22 cellular contexts compared by ENCODE assay signal in the genomic region with DNA sequence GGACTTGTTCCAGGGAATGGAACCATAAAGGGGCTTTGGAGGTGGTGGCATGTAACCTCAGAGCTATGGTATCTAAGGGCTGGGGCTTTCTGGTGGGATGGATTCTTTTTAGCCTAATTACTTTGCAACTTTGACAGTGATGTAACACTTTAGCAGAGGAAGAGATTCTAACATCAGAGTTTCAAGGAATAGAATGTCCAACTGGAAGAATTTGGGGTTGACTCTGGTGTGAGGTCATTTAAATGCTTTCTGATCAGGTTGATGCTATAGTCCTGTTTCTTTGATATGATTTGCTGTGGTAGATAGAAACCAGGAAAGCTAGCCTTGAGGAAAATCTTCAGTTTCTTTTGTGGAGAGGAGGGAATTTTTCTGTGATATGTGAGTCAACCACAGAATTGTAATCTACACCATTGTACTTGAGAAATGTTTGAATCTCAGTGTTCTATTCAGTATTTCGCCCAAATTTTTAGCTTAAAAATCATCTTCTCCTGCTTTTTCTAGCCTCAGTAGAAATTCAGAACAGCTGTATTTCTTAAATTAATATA. TPM values are rescaled to one million over a fixed set of nuclear protein-coding genes. Genes with fewer than 3 reads are reported as not detected.
DNase-seq lines count a peak whose midpoint lies in the region; ATAC-seq and TF ChIP-seq lines count a peak whose summit lies in the region.
"Had no signal": no experiment of that assay in that cellular context is flagged by ENCODE, and none has a peak within 500 bp of the region (broad histone marks: within the 10 kb centered on the region; RNA-seq: fewer than 3 reads in every experiment).

No MANE protein-coding gene starts in this region.

- peaks cover 19 to 27% of the 10 kb centered on the region in 2 experiments for H3K79me1 ChIP-seq in IMR-90 (ENCODE audit: low read depth in 1 of 2, low read length in 2 of 2)

- no peak overlapping the region for H2AK9ac ChIP-seq in IMR-90 (replicated peaks; ENCODE audit: low read depth, low read length, poor library complexity)

- H3K4ac ChIP-seq in IMR-90 (ENCODE audit: low read depth, low read length), result no peak overlapping the region

- no peak overlapping the region for H3K56ac ChIP-seq in IMR-90 (ENCODE audit: extremely low read depth, insufficient read depth, low read length)

- no TSS peak for BruUV-seq in IMR-90 (replicated peaks; lab: Mats Ljungman, UMichigan)

- ATAC-seq in IMR-90 (ENCODE audit: low read depth), result peak; percentile 11; the same call in 1 of the 2 replicates
- ATAC-seq in activated T-helper 17 cell treated with anti-CD3 and anti-CD28 coated beads, Interleukin-2, amount 50 U/mL, for 72 hours (replicated peaks), result no peak
- ATAC-seq: activated CD8-positive, alpha-beta T cell treated with anti-CD3 and anti-CD28 coated beads for 36 hours; activated T-cell treated with anti-CD3 and anti-CD28 coated beads, Interleukin-2, amount 50 U/mL, for 4 hours; K562; left ventricle myocardium superior; right cardiac atrium; stimulated activated effector memory CD8-positive, alpha-beta T cell treated with anti-CD3 and anti-CD28 coated beads, Interleukin-12 subunit alpha, Interleukin-12 subunit beta, amount 100 ng/mL, for 72 hours had no signal

- in situ Hi-C loops in IMR-90 (cut with MboI; ENCODE audit: low sequenced_read_pairs), result no loop called here

- H3K9me3 ChIP-seq in IMR-90 (ENCODE audit: control insufficient read depth, insufficient read depth, low read length) (no peaks in the 10 kb centered on the region), Peyer's patch (no peaks in the 10 kb centered on the region)
- H3K9me3 ChIP-seq: tibial artery had no signal

- H3K9ac ChIP-seq in IMR-90 (ENCODE audit: low read depth, low read length), result no peak overlapping the region

- H3K36me3 ChIP-seq in IMR-90 (ENCODE audit: control insufficient read depth, insufficient read depth, low read length), result peaks cover 2% of the 10 kb centered on the region; the same call in 1 of the 2 replicates
- H3K36me3 ChIP-seq in Peyer's patch, result peaks cover 0 to 14% (median 0%) of the 10 kb centered on the region in 3 donors

- CTCF ChIA-PET in IMR-90 (lab: Yijun Ruan, JAX), result interaction anchor here (1.1 kb wide), 1 partner anchor 10 kb away, joined by 4 read pairs; no protein-coding TSS in a partner anchor

- POLR2A ChIA-PET in IMR-90 (lab: Charles Lee; ENCODE audit: unreplicated experiment), result no interaction called here

- no peak for TF ChIP-seq RAD21 in IMR-90 (IDR thresholded peaks at IDR 0.05; ENCODE audit: low read length)

- no peaks in the 10 kb centered on the region for H3K27me3 Mint-ChIP-seq in activated T-helper 17 cell treated with anti-CD3 and anti-CD28 coated beads, Interleukin-2, amount 50 U/mL, for 72 hours
- H3K27me3 Mint-ChIP-seq: activated B cell treated with CpG ODN at 0.5 μM for 24 hours; activated CD8-positive, alpha-beta T cell treated with anti-CD3 and anti-CD28 coated beads for 36 hours; activated naive CD8-positive, alpha-beta T cell treated with anti-CD3 and anti-CD28 coated beads, Interleukin-2, amount 10 ng/mL, durations not matched to agents 7 days and 5 days; CD4-positive, CD25-positive, alpha-beta regulatory T cell had no signal

- H3K23ac ChIP-seq in IMR-90 (ENCODE audit: low read depth, low read length), result no peak overlapping the region

- no peaks in the 10 kb centered on the region for H3K9me3 Mint-ChIP-seq in activated T-helper 17 cell treated with anti-CD3 and anti-CD28 coated beads, Interleukin-2, amount 50 U/mL, for 72 hours
- H3K9me3 Mint-ChIP-seq: activated B cell treated with CpG ODN at 0.5 μM for 24 hours; activated CD8-positive, alpha-beta T cell treated with anti-CD3 and anti-CD28 coated beads for 36 hours; activated naive CD8-positive, alpha-beta T cell treated with anti-CD3 and anti-CD28 coated beads, Interleukin-2, amount 10 ng/mL, durations not matched to agents 7 days and 5 days; activated T-cell treated with anti-CD3 and anti-CD28 coated beads, Interleukin-2, amount 50 U/mL, for 4 hours; CD4-positive, CD25-positive, alpha-beta regulatory T cell; stimulated activated effector memory CD8-positive, alpha-beta T cell treated with anti-CD3 and anti-CD28 coated beads, Interleukin-12 subunit alpha, Interleukin-12 subunit beta, amount 100 ng/mL, for 72 hours; T-helper 1 cell treated with Interleukin-12 subunit alpha and Interleukin-12 subunit beta and Interleukin-4 antibody, amounts not matched to agents 30 μg/mL and 1 μg/mL, for 36 hours had no signal

- peaks cover 80% of the 10 kb centered on the region for H3K36me3 Mint-ChIP-seq in activated T-helper 17 cell treated with anti-CD3 and anti-CD28 coated beads, Interleukin-2, amount 50 U/mL, for 72 hours (ENCODE audit: low read depth)

- H2BK120ac ChIP-seq in IMR-90 (ENCODE audit: low read depth, low read length), result no peak overlapping the region

- no peak overlapping the region for H2BK20ac ChIP-seq in IMR-90 (ENCODE audit: low read depth, low read length)

- H3K4me3 ChIP-seq in IMR-90 (ENCODE audit: insufficient read depth, low read depth, low read length) (no peak overlapping the region), Peyer's patch (no peak overlapping the region)
- H3K4me3 ChIP-seq: K562, tibial artery had no signal

- no peak overlapping the region for H3K4me3 Mint-ChIP-seq in activated T-helper 17 cell treated with anti-CD3 and anti-CD28 coated beads, Interleukin-2, amount 50 U/mL, for 72 hours
- H3K4me3 Mint-ChIP-seq: activated B cell treated with CpG ODN at 0.5 μM for 24 hours; activated CD8-positive, alpha-beta T cell treated with anti-CD3 and anti-CD28 coated beads for 36 hours; activated naive CD8-positive, alpha-beta T cell treated with anti-CD3 and anti-CD28 coated beads, Interleukin-2, amount 10 ng/mL, durations not matched to agents 7 days and 5 days; activated T-cell treated with anti-CD3 and anti-CD28 coated beads, Interleukin-2, amount 50 U/mL, for 4 hours; CD4-positive, CD25-positive, alpha-beta regulatory T cell; stimulated activated effector memory CD8-positive, alpha-beta T cell treated with anti-CD3 and anti-CD28 coated beads, Interleukin-12 subunit alpha, Interleukin-12 subunit beta, amount 100 ng/mL, for 72 hours; T-helper 1 cell treated with Interleukin-12 subunit alpha and Interleukin-12 subunit beta and Interleukin-4 antibody, amounts not matched to agents 30 μg/mL and 1 μg/mL, for 36 hours had no signal

- H3K4me1 Mint-ChIP-seq in activated T-helper 17 cell treated with anti-CD3 and anti-CD28 coated beads, Interleukin-2, amount 50 U/mL, for 72 hours, result peaks cover 5% of the 10 kb centered on the region

- no peak overlapping the region for H2AFZ ChIP-seq in IMR-90 (replicated peaks; ENCODE audit: low read length, poor library complexity)

- no peak overlapping the region for H4K8ac ChIP-seq in IMR-90 (ENCODE audit: low read depth in 2 of 2, low read length in 2 of 2)

- DNase-seq in Daoy (ENCODE audit: low read depth), result peak; percentile 16
- DNase-seq in IMR-90, result peak; percentile 37
- DNase-seq in iris pigment epithelial cell (ENCODE audit: low read depth), result peak; percentile 49
- no peak for DNase-seq in caudate nucleus (lab: John Stamatoyannopoulos, UW)
- DNase-seq in SIG-M5 (lab: John Stamatoyannopoulos, UW), result no peak
- DNase-seq in activated CD8-positive, alpha-beta memory T cell treated with anti-CD3 and anti-CD28 coated beads, Interleukin-2, amount 50 U/mL, for 4 hours, result no peak
- no peak for DNase-seq in Peyer's patch
- DNase-seq: activated B cell treated with CpG ODN at 0.5 μM for 24 hours; activated CD8-positive, alpha-beta T cell treated with anti-CD3 and anti-CD28 coated beads for 36 hours; activated naive CD8-positive, alpha-beta T cell treated with anti-CD3 and anti-CD28 coated beads, Interleukin-2, amount 10 ng/mL, durations not matched to agents 7 days and 5 days; activated T-cell treated with anti-CD3 and anti-CD28 coated beads, Interleukin-2, amount 50 U/mL, for 4 hours; DMS153; glutamatergic neuron; left ventricle myocardium superior; NCI-H1048; right cardiac atrium; tibial artery had no signal

- H3K14ac ChIP-seq in IMR-90 (replicated peaks; ENCODE audit: low read depth, low read length), result no peak overlapping the region

- H3K4me2 ChIP-seq in IMR-90 (ENCODE audit: low read depth, low read length), result peak overlapping the region; percentile 59; the same call in 1 of the 2 replicates

- H3K27me3 ChIP-seq in IMR-90 (ENCODE audit: control insufficient read depth, insufficient read depth, low read length), result no peaks in the 10 kb centered on the region
- H3K27me3 ChIP-seq in Peyer's patch, result no peaks in the 10 kb centered on the region
- H3K27me3 ChIP-seq: tibial artery had no signal

- peaks cover 3% of the 10 kb centered on the region; the same call in 1 of the 2 replicates for H4K20me1 ChIP-seq in IMR-90 (ENCODE audit: insufficient read depth, low read length)

- no CpG with 5 or more reads among the region's 1 CpG for WGBS in IMR-90 (ENCODE audit: extremely low coverage in 2 of 2, insufficient read length in 1 of 2), 2 experiments

- intact Hi-C loops in IMR-90 (cut with micrococcal nuclease), result no loop called here

- H4K5ac ChIP-seq in IMR-90 (ENCODE audit: low read depth, low read length), result no peak overlapping the region

- peak overlapping the region; percentile 36; the same call in 1 of the 2 replicates for H3K18ac ChIP-seq in IMR-90 (ENCODE audit: low read depth, low read length)

- no peak overlapping the region for H2AK5ac ChIP-seq in IMR-90 (ENCODE audit: low read depth, low read length)

- dilution Hi-C loops in IMR-90 (cut with HindIII; ENCODE audit: low sequenced_read_pairs, unreplicated experiment), result no loop called here

- TF ChIP-seq CTCF in IMR-90 (conservative IDR thresholded peaks at IDR 0.05; ENCODE audit: low read depth, low read length) (no peak), Peyer's patch (IDR thresholded peaks at IDR 0.05) (no peak)

- no peak overlapping the region for H4K91ac ChIP-seq in IMR-90 (ENCODE audit: insufficient read depth, low read depth, low read length)

- peak overlapping the region; percentile 46 for H2BK5ac ChIP-seq in IMR-90 (ENCODE audit: low read depth, low read length, poor library complexity, severe bottlenecking)

- H3K4me1 ChIP-seq in IMR-90 (ENCODE audit: control insufficient read depth, insufficient read depth, low read length) (peaks cover 4% of the 10 kb centered on the region), Peyer's patch (no peaks in the 10 kb centered on the region)
- H3K4me1 ChIP-seq: tibial artery had no signal

- peak overlapping the region; percentile 73 for H3K27ac Mint-ChIP-seq in activated T-helper 17 cell treated with anti-CD3 and anti-CD28 coated beads, Interleukin-2, amount 50 U/mL, for 72 hours
- H3K27ac Mint-ChIP-seq: activated B cell treated with CpG ODN at 0.5 μM for 24 hours; activated CD8-positive, alpha-beta T cell treated with anti-CD3 and anti-CD28 coated beads for 36 hours; activated naive CD8-positive, alpha-beta T cell treated with anti-CD3 and anti-CD28 coated beads, Interleukin-2, amount 10 ng/mL, durations not matched to agents 7 days and 5 days; stimulated activated effector memory CD8-positive, alpha-beta T cell treated with anti-CD3 and anti-CD28 coated beads, Interleukin-12 subunit alpha, Interleukin-12 subunit beta, amount 100 ng/mL, for 72 hours; T-helper 1 cell treated with Interleukin-12 subunit alpha and Interleukin-12 subunit beta and Interleukin-4 antibody, amounts not matched to agents 30 μg/mL and 1 μg/mL, for 36 hours had no signal

- no peak overlapping the region for H3K27ac ChIP-seq in IMR-90 (ENCODE audit: insufficient read depth, low read length)
- no peak overlapping the region for H3K27ac ChIP-seq in caudate nucleus (ENCODE audit: low read depth, low read length)
- H3K27ac ChIP-seq in Peyer's patch, result no peak overlapping the region
- H3K27ac ChIP-seq: tibial artery had no signal

- TF ChIP-seq POLR2A in IMR-90 (IDR thresholded peaks at IDR 0.05; ENCODE audit: low read depth, low read length) (no peak), Peyer's patch (IDR thresholded peaks at IDR 0.05) (no peak)

- peaks cover 6% of the 10 kb centered on the region; the same call in 1 of the 2 replicates for H3K9me1 ChIP-seq in IMR-90 (ENCODE audit: insufficient read depth, low read length)

- no peak overlapping the region for H2BK15ac ChIP-seq in IMR-90 (ENCODE audit: low read depth, low read length)

RNA-seq across cellular contexts. Expression of a gene that starts 40.0 kb away (rescaled TPM):
- total RNA-seq in Daoy (2014; rRNA removed; shearing (Covaris generic)), result 84.3 and 95.2 TPM in 2 replicates
- total RNA-seq in IMR-90 (2012; rRNA removed) (41.4 and 78.9 TPM in 2 replicates), Peyer's patch (10 to 100 TPM; 32.2 to 49.5 (median 40.8) TPM)
- 33.3 and 50.2 TPM in 2 replicates for polyA plus RNA-seq in IMR-90 (2012; rRNA removed)
- 7.9 and 11.3 TPM in 2 replicates for polyA plus RNA-seq in IMR-90 (2012; cell fraction: cytosol; rRNA removed)
- 6.4 and 66.6 TPM in 2 replicates for polyA plus RNA-seq in IMR-90 (2012; cell fraction: nucleus; rRNA removed; ENCODE audit: low replicate concordance)
- 10 to 100 TPM; 63.3 to 64.8 TPM for total RNA-seq in activated T-helper 17 cell treated with anti-CD3 and anti-CD28 coated beads, Interleukin-2, amount 50 U/mL, for 72 hours

Comparison
In these comparisons a context has a peak if more than half of its experiments do, and no peak if none do; other contexts are left out.
1. DNase-seq: peak in Daoy (single experiment), IMR-90 (single experiment) and iris pigment epithelial cell (single experiment); none in caudate nucleus (0 of 61), SIG-M5 (single experiment), activated CD8-positive, alpha-beta memory T cell treated with anti-CD3 and anti-CD28 coated beads, Interleukin-2, amount 50 U/mL, for 4 hours (single experiment) and Peyer's patch (0 of 3).